8 cellular contexts compared by ENCODE assay signal in the genomic region with DNA sequence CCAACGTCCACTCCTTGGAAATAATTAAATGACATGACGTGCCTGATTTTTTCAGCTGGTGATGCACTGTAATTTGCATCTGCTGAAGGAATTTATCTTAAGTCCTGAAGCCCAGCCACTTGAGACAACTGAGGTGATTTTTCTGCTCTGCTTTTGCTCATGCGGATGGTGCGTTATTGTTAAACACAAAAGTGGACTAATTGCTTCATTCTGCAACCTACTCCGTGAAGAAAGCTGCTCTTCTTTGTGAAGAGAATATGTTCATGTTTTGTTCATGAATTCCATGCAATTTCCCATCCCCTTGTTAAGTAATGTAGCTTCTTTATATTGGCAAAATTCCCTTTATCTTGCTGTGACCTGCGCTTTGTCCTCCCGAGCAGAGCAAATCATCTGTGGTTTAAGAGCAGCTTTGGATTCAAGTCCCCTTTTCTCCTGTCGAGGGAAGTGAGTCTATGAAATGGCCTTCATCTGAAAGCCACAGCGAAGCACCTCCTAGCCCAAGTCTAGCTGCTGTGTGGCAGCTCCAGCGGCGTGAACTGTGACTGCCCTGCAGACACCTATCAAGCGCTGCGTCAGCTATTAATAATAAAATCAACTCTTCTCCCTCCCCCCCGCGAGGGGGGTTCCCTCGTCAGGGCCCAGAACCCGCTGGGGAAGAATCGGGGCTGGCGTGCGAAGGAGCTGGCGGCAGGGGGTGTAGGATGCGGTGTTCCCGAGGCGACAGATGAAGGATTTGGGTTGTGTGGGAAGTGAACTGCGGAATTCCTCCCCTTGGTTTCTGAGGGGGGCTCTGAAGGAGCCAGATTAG. TPM values are rescaled to one million over a fixed set of nuclear protein-coding genes. Genes with fewer than 3 reads are reported as not detected.
DNase-seq lines count a peak whose midpoint lies in the region; ATAC-seq, FAIRE-seq and TF ChIP-seq lines count a peak whose summit lies in the region.

No MANE protein-coding gene starts in this region.

- H3K36me3 ChIP-seq in SU-DHL-6 (ENCODE audit: low read length) (peaks cover 26% of the 10 kb centered on the region), K562 (ENCODE audit: control insufficient read depth, insufficient read depth, low read length) (peaks cover 30% of the 10 kb centered on the region), small intestine (ENCODE audit: control insufficient read depth in 2 of 2, insufficient read depth in 2 of 2, low read length in 2 of 2) (no peaks in the 10 kb centered on the region)

- peak overlapping the region; percentile 43 for H3K27ac ChIP-seq in SU-DHL-6 (ENCODE audit: low read depth, low read length)
- peak overlapping the region; percentile 85 for H3K27ac ChIP-seq in K562 (ENCODE audit: extremely low read depth, low read depth, low read length)
- H3K27ac ChIP-seq in small intestine (ENCODE audit: low read depth in 1 of 2, low read length in 1 of 2), result peak overlapping the region; percentile 78 to 99

- FAIRE-seq in K562 (lab: Jason Lieb, UNC), result peak; percentile 81
- no peak for FAIRE-seq in small intestine (lab: Jason Lieb, UNC)

- H3K27me3 ChIP-seq in SU-DHL-6 (ENCODE audit: low read length) (no peaks in the 10 kb centered on the region), K562 (ENCODE audit: control insufficient read depth in 2 of 2, insufficient read depth in 2 of 2, low read length in 2 of 2) (no peaks in the 10 kb centered on the region), small intestine (ENCODE audit: control insufficient read depth in 2 of 2, insufficient read depth in 2 of 2, low read length in 2 of 2) (no peaks in the 10 kb centered on the region)

- H3K79me2 ChIP-seq in SU-DHL-6 (ENCODE audit: insufficient read depth, low read length), result peaks cover 37% of the 10 kb centered on the region
- peaks cover 41% of the 10 kb centered on the region for H3K79me2 ChIP-seq in K562 (ENCODE audit: control insufficient read depth, insufficient read depth, low read length)

- TF ChIP-seq RAD21 in K562 (CRISPR knock-in tag; conservative IDR thresholded peaks at IDR 0.05 in 1 of 2, IDR thresholded peaks at IDR 0.05 in 1 of 2), result no peak

- no peak for TF ChIP-seq POLR2A in K562 (conservative IDR thresholded peaks at IDR 0.05)

- H3K4me1 ChIP-seq in K562 (replicated peaks in 1 of 2; ENCODE audit: control insufficient read depth in 2 of 2, insufficient read depth in 2 of 2, low read length in 2 of 2) (peaks cover 14 to 18% of the 10 kb centered on the region in 2 experiments; a peak in 4 of 5 replicates), small intestine (ENCODE audit: control insufficient read depth in 2 of 2, insufficient read depth in 1 of 2, low read depth in 1 of 2, low read length in 1 of 2) (peaks cover 0 to 6% of the 10 kb centered on the region in 2 donors)

- in situ Hi-C loops in K562 (cut with MboI), result no loop called here

- H3K9me3 ChIP-seq in SU-DHL-6 (ENCODE audit: insufficient read depth, low read length) (no peaks in the 10 kb centered on the region), K562 (replicated peaks; ENCODE audit: control insufficient read depth, insufficient read depth, low read depth, low read length) (no peaks in the 10 kb centered on the region), small intestine (ENCODE audit: control insufficient read depth, low read depth) (no peaks in the 10 kb centered on the region)

- ATAC-seq in GM19025 (IDR thresholded peaks at IDR 0.05; ENCODE audit: low read depth, unreplicated experiment), result peak; percentile 2
- peak; percentile 1 for ATAC-seq in K562
- no peak for ATAC-seq in HG03039 (IDR thresholded peaks at IDR 0.05; ENCODE audit: unreplicated experiment)

- peak overlapping the region; percentile 80 for H2AFZ ChIP-seq in SU-DHL-6 (ENCODE audit: low read depth, low read length, severe bottlenecking)
- H2AFZ ChIP-seq in K562 (ENCODE audit: low read depth, low read length), result peak overlapping the region; percentile 95

- H4K20me1 ChIP-seq in SU-DHL-6 (ENCODE audit: low read depth, low read length) (peaks cover 31% of the 10 kb centered on the region), K562 (replicated peaks; ENCODE audit: control insufficient read depth, insufficient read depth, low read length) (peaks cover 11% of the 10 kb centered on the region)

- H3K9ac ChIP-seq in SU-DHL-6 (ENCODE audit: low read length) (peak overlapping the region; percentile 84), K562 (ENCODE audit: insufficient read depth in 1 of 2, low read depth in 2 of 2, low read length in 2 of 2) (peak overlapping the region; percentile 88 to 95)

- CTCF ChIA-PET in K562 (lab: Yijun Ruan, JAX; ENCODE audit: low intra/inter-chr PET ratio), result no interaction called here

- TF ChIP-seq CTCF in SU-DHL-6 (IDR thresholded peaks at IDR 0.05; ENCODE audit: insufficient read depth, low read length, poor library complexity, severe bottlenecking), result no peak
- TF ChIP-seq CTCF in K562 (IDR thresholded peaks at IDR 0.05 in 2 of 3, conservative IDR thresholded peaks at IDR 0.05 in 1 of 3; ENCODE audit: insufficient read depth in 2 of 3, low read depth in 1 of 3, low read length in 3 of 3), result no peak

- peak; percentile 51 for DNase-seq in Ammon's horn (ENCODE audit: low spot score)
- DNase-seq in HT1080 (ENCODE audit: low read depth), result peak; percentile 61
- DNase-seq in K562 (ENCODE audit: extremely low read depth in 1 of 4, low spot score in 3 of 4), result peak; percentile 54 to 70 (median 62)
- peak; percentile 61 for DNase-seq in iPS-NIHi11 (ENCODE audit: low spot score)
- peak; percentile 67 for DNase-seq in small intestine

- 14% methylated on average over 22 of the region's 25 CpGs for WGBS in K562 (ENCODE audit: insufficient coverage, low coverage, missing lambda C conversion rate)
- 7 to 17% (median 14%) methylated on average over 25 of the region's 25 CpGs for WGBS in small intestine, 3 donors

- peaks cover 11% of the 10 kb centered on the region for H3F3A ChIP-seq in SU-DHL-6 (ENCODE audit: insufficient read depth)

- H3K9me1 ChIP-seq in K562 (ENCODE audit: control insufficient read depth, insufficient read depth, low read length), result no peaks in the 10 kb centered on the region

- intact Hi-C loops in K562 (cut with micrococcal nuclease), result loop anchor here (5.0 kb wide), 1 partner anchor 53 kb away; no protein-coding TSS in a partner anchor

- H3K9me2 ChIP-seq in SU-DHL-6 (replicated peaks; ENCODE audit: insufficient read depth, low read length), result no peaks in the 10 kb centered on the region

- H3K4me2 ChIP-seq in SU-DHL-6 (ENCODE audit: low read depth, low read length, poor library complexity, severe bottlenecking), result peak overlapping the region; percentile 76
- peak overlapping the region; percentile 83 for H3K4me2 ChIP-seq in K562 (ENCODE audit: insufficient read depth, low read length)

- H3K4me3 ChIP-seq in SU-DHL-6 (ENCODE audit: insufficient read depth, low read length, poor library complexity, severe bottlenecking) (peak overlapping the region; percentile 62), K562 (peak overlapping the region; percentile 87), small intestine (ENCODE audit: low read depth in 1 of 2, low read length in 2 of 2) (peak overlapping the region; percentile 74 to 82)

- POLR2A ChIA-PET in K562 (lab: Yijun Ruan, JAX), result interaction anchor here (0.6 to 4.3 kb wide), 16 partner anchors 11 to 1374 kb away, joined by 3 to 48 read pairs (median 3); no protein-coding TSS in a partner anchor

- TSS peak; percentile 94 for BruUV-seq in K562 (replicated peaks; lab: Mats Ljungman, UMichigan)

- no peak for TF ChIP-seq EP300 in K562 (IDR thresholded peaks at IDR 0.05; ENCODE audit: low read length)

TF ChIP-seq in K562, 482 proteins besides CTCF, POLR2A, EP300 and RAD21 (continues in another document):
- TF ChIP-seq NCOA4 (IDR thresholded peaks at IDR 0.05; ENCODE audit: partially characterized antibody), result no peak

RNA-seq across cellular contexts. Expression of gene ATP2A2, which starts 0.9 kb away (rescaled TPM):
- 93.8 and 114 TPM in 2 replicates for total RNA-seq in HT1080 (2014; rRNA removed; shearing (Covaris generic))
- 108 and 138 TPM in 2 replicates for polyA plus RNA-seq in HT1080 (2015; cell fraction: cytosol; rRNA removed)
- polyA plus RNA-seq in HT1080 (2015; cell fraction: nucleus; rRNA removed), result 284 and 324 TPM in 2 replicates
- total RNA-seq in K562 (2011; cell fraction: chromatin; rRNA removed; ENCODE audit: low replicate concordance), result 436 and 524 TPM in 2 replicates
- 350 and 362 TPM in 2 replicates for total RNA-seq in K562 (2011; cell fraction: nucleolus; rRNA removed)
- total RNA-seq in K562 (2011; cell fraction: nucleoplasm; rRNA removed), result 437 and 537 TPM in 2 replicates
- 73.5 and 82.5 TPM in 2 replicates for total RNA-seq in K562 (2014; rRNA removed)
- 46.7 and 51.6 TPM in 2 replicates for total RNA-seq in K562 (2014; rRNA removed; fragmentation: Illumina TruSeq; extraction: Trizol)
- 47.7 and 49.9 TPM in 2 replicates for total RNA-seq in K562 (2015; rRNA removed; fragmentation: Illumina TruSeq; extraction: Trizol)
- 180 and 205 TPM in 2 replicates for total RNA-seq in K562 (2021)
- polyA plus RNA-seq in K562 (2011; rRNA removed), result 44.6 and 88.4 TPM in 2 replicates
- 20.8 and 37.3 TPM in 2 replicates for polyA plus RNA-seq in K562 (2011; cell fraction: cytosol; rRNA removed)
- 193 and 236 TPM in 2 replicates for polyA plus RNA-seq in K562 (2011; cell fraction: nucleus; rRNA removed)
- 137 and 151 TPM in 2 replicates for polyA plus RNA-seq in K562 (2012)
- polyA plus RNA-seq in K562 (2014; fragmentation: Illumina TruSeq; extraction: Trizol), result 137 and 150 TPM in 2 replicates
- polyA plus RNA-seq in K562 (2014; fragmentation: Nextera tagmentation; extraction: Ambion mirVana), result 1 to 10 TPM; 5.2 to 6.7 TPM
- polyA plus RNA-seq in K562 (2014; rRNA removed), result 60.8 and 63.2 TPM in 2 replicates
- polyA minus RNA-seq in K562 (2011; rRNA and poly(A)+ RNA removed), result 96.8 and 146 TPM in 2 replicates
- polyA minus RNA-seq in K562 (2011; cell fraction: cytosol; rRNA and poly(A)+ RNA removed), result 86.8 and 111 TPM in 2 replicates
- 89.9 and 136 TPM in 2 replicates for polyA minus RNA-seq in K562 (2011; cell fraction: nucleus; rRNA and poly(A)+ RNA removed)
- 100 to 1,000 TPM in 1 of 3 donors, 10 to 100 TPM in 2; 14.8 to 100 (median 21.9) TPM for polyA plus RNA-seq in small intestine
